Comparison of ENCODE assay signal across 11 cellular contexts in the genomic region with DNA sequence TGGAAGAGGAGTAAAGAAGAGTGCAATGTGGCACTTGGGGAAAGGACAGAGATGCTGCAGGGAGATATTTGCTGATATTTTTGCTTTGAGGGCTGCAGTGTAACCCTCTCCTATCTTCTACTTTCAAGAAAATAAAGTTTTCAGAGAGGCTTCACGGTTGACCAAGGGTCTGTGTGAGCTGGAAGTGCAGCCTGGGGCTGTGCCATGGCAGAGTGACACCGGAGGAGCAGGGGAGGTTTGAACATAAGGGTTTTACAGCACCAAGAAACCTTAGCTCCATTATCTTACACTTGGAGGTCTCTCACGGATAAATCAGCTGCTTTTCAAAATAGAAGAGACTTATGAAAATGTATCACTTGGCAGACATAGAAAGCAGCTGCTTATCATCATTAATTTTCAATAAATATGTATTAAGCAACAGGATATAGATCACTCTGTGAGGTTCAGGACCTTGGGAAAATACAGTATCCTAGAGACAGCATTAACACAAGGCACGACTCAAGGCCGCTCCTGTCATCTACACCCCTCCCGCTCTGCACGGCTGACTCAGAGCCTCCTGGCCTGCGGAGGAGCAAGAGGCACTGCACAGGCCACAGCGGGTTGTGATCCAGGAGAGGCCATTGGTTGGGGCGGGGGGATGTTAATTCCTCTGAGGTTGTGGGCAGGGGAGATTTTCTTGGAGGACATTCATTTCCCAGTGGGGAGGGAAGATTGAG.
DNase-seq lines count a peak whose midpoint lies in the region; ATAC-seq, FAIRE-seq and TF ChIP-seq lines count a peak whose summit lies in the region.
"Had no signal": no experiment of that assay in that cellular context is flagged by ENCODE, and none has a peak within 500 bp of the region (broad histone marks: within the 10 kb centered on the region; RNA-seq: fewer than 3 reads in every experiment).

No MANE protein-coding gene starts in this region.

- H4K20me1 ChIP-seq in PC-3 (ENCODE audit: low read length) (no peaks in the 10 kb centered on the region), endothelial cell of umbilical vein (replicated peaks; ENCODE audit: control insufficient read depth, extremely low read depth, insufficient read depth, low read length) (no peaks in the 10 kb centered on the region)

- dilution Hi-C loops in endothelial cell of umbilical vein (cut with MboI; ENCODE audit: extremely low pct_ligation_motif_present, low sequenced_read_pairs), result no loop called here

- H3F3A ChIP-seq in PC-3 (ENCODE audit: low read length, unreplicated experiment), result no peaks in the 10 kb centered on the region

- no peaks in the 10 kb centered on the region for H3K4me1 ChIP-seq in PC-3 (ENCODE audit: insufficient read depth, low read length)
- no peaks in the 10 kb centered on the region for H3K4me1 ChIP-seq in endothelial cell of umbilical vein (ENCODE audit: control insufficient read depth, extremely low read depth, insufficient read depth, low read length)
- H3K4me1 ChIP-seq in lung (ENCODE audit: control insufficient read depth in 2 of 2, insufficient read depth in 2 of 2, low read length in 2 of 2), result peaks cover 0 to 4% of the 10 kb centered on the region in 2 donors
- H3K4me1 ChIP-seq in upper lobe of right lung, result peaks cover 4% of the 10 kb centered on the region

- no peaks in the 10 kb centered on the region for H3K9me2 ChIP-seq in PC-3 (replicated peaks; ENCODE audit: low read length)

- ATAC-seq in PC-3, result peak; percentile 78
- ATAC-seq in lung (ENCODE audit: insufficient read depth, low FRiP score), result peak; percentile 66
- ATAC-seq in upper lobe of right lung, result peak; percentile 60
- ATAC-seq in GM18505 (IDR thresholded peaks at IDR 0.05; ENCODE audit: unreplicated experiment), result no peak

- no peak overlapping the region for H2AFZ ChIP-seq in PC-3 (ENCODE audit: low read length)
- H2AFZ ChIP-seq in endothelial cell of umbilical vein (ENCODE audit: low read depth, low read length), result no peak overlapping the region

- H3K9ac ChIP-seq in PC-3 (ENCODE audit: low read length) (no peak overlapping the region), endothelial cell of umbilical vein (replicated peaks; ENCODE audit: extremely low read depth, insufficient read depth, low read length) (no peak overlapping the region)

- WGBS in lung, 2 donors, result 77 to 81% methylated on average over 10 of the region's 10 CpGs

- H3K9me1 ChIP-seq in endothelial cell of umbilical vein (replicated peaks; ENCODE audit: control insufficient read depth, extremely low read depth, insufficient read depth, low read length), result no peaks in the 10 kb centered on the region

- H3K36me3 ChIP-seq in PC-3 (ENCODE audit: low read depth, low read length) (no peaks in the 10 kb centered on the region), endothelial cell of umbilical vein (ENCODE audit: control insufficient read depth in 2 of 2, extremely low read depth in 1 of 2, insufficient read depth in 2 of 2, low read length in 2 of 2) (no peaks in the 10 kb centered on the region), lung (ENCODE audit: control insufficient read depth in 2 of 2, insufficient read depth in 2 of 2, low read length in 2 of 2) (no peaks in the 10 kb centered on the region), upper lobe of right lung (no peaks in the 10 kb centered on the region)

- H3K4me3 ChIP-seq in PC-3 (ENCODE audit: low read length), result no peak overlapping the region
- H3K4me3 ChIP-seq in endothelial cell of umbilical vein (replicated peaks in 1 of 3; ENCODE audit: insufficient read depth in 1 of 3, low read depth in 1 of 3, low read length in 3 of 3), result no peak overlapping the region
- H3K4me3 ChIP-seq in lung, result no peak overlapping the region
- no peak overlapping the region for H3K4me3 ChIP-seq in upper lobe of right lung

- no peak for TF ChIP-seq POLR2A in endothelial cell of umbilical vein (IDR thresholded peaks at IDR 0.05; ENCODE audit: low read depth, low read length)
- no peak for TF ChIP-seq POLR2A in GM18505 (IDR thresholded peaks at IDR 0.05; ENCODE audit: borderline replicate concordance, extremely low read depth, insufficient read depth, insufficient read length)

- DNase-seq in PC-3 (peak; percentile 43), endothelial cell of umbilical vein (ENCODE audit: low read depth, low spot score) (peak; percentile 18), lung (ENCODE audit: low spot score) (no peak), upper lobe of right lung (no peak), NCI-H1694 (lab: John Stamatoyannopoulos, UW) (no peak), H4 (ENCODE audit: low spot score) (no peak)
- DNase-seq: caudate nucleus, hypothalamus, NCI-H2081, SW 1271 had no signal

- FAIRE-seq in endothelial cell of umbilical vein (lab: Jason Lieb, UNC), result no peak

- H3K79me2 ChIP-seq in PC-3 (ENCODE audit: low read length), result no peaks in the 10 kb centered on the region
- H3K79me2 ChIP-seq in endothelial cell of umbilical vein (ENCODE audit: control insufficient read depth, insufficient read depth, low read length), result no peaks in the 10 kb centered on the region

- intact Hi-C loops in PC-3 (cut with micrococcal nuclease), result no loop called here
- intact Hi-C loops in endothelial cell of umbilical vein (cut with micrococcal nuclease), result no loop called here
- intact Hi-C loops in upper lobe of right lung (cut with DNase I), result no loop called here

- POLR2A ChIA-PET in PC-3 (lab: Charles Lee; ENCODE audit: unreplicated experiment), result interaction anchor here (0.7 kb wide), 1 partner anchor 11 kb away, joined by 3 read pairs; no protein-coding TSS in a partner anchor
- POLR2A ChIA-PET in endothelial cell of umbilical vein (lab: Charles Lee), result no interaction called here

- BruUV-seq in PC-3 (replicated peaks; lab: Mats Ljungman, UMichigan) (no TSS peak), endothelial cell of umbilical vein (replicated peaks; lab: Mats Ljungman, UMichigan) (no TSS peak)

- CTCF ChIA-PET in PC-3 (lab: Charles Lee) (no interaction called here), endothelial cell of umbilical vein (lab: Charles Lee) (no interaction called here)

- H3K4me2 ChIP-seq in PC-3 (ENCODE audit: low read length) (no peak overlapping the region), endothelial cell of umbilical vein (ENCODE audit: insufficient read depth, low read length) (no peak overlapping the region)

- TF ChIP-seq CTCF in PC-3 (conservative IDR thresholded peaks at IDR 0.05; ENCODE audit: low read depth, low read length), result no peak
- TF ChIP-seq CTCF in endothelial cell of umbilical vein (IDR thresholded peaks at IDR 0.05; ENCODE audit: extremely low read depth in 1 of 2, insufficient read depth in 1 of 2, low read depth in 1 of 2, low read length in 2 of 2), result no peak
- no peak for TF ChIP-seq CTCF in lung (IDR thresholded peaks at IDR 0.05; ENCODE audit: control extremely low read depth, extremely low read depth)
- TF ChIP-seq CTCF in upper lobe of right lung (IDR thresholded peaks at IDR 0.05), result no peak

- H3K27ac ChIP-seq in PC-3 (ENCODE audit: low read length) (no peak overlapping the region), endothelial cell of umbilical vein (ENCODE audit: insufficient read depth, low read depth, low read length) (no peak overlapping the region), lung (ENCODE audit: low read depth in 1 of 2, low read length in 1 of 2) (peak overlapping the region in 1 of 2 donors; percentile 13), upper lobe of right lung (peak overlapping the region; percentile 48)

- no peaks in the 10 kb centered on the region for H3K27me3 ChIP-seq in PC-3 (ENCODE audit: low read length)
- H3K27me3 ChIP-seq in endothelial cell of umbilical vein (ENCODE audit: control insufficient read depth in 2 of 2, insufficient read depth in 2 of 2, low read length in 2 of 2), result peaks cover 0 to 4% of the 10 kb centered on the region in 2 experiments
- no peaks in the 10 kb centered on the region for H3K27me3 ChIP-seq in lung (ENCODE audit: control insufficient read depth, insufficient read depth)
- no peaks in the 10 kb centered on the region for H3K27me3 ChIP-seq in upper lobe of right lung

- H3K9me3 ChIP-seq in PC-3 (ENCODE audit: low read length) (no peaks in the 10 kb centered on the region), endothelial cell of umbilical vein (replicated peaks; ENCODE audit: control insufficient read depth, insufficient read depth, low read length) (no peaks in the 10 kb centered on the region), lung (ENCODE audit: control insufficient read depth in 2 of 2, insufficient read depth in 1 of 2, low read length in 1 of 2) (no peaks in the 10 kb centered on the region), upper lobe of right lung (no peaks in the 10 kb centered on the region)

TF ChIP-seq in endothelial cell of umbilical vein, 7 proteins besides CTCF, POLR2A, EP300 and RAD21:
- TF ChIP-seq POLR2AphosphoS5 (IDR thresholded peaks at IDR 0.05; ENCODE audit: insufficient read depth, low read depth, low read length) (no peak), GATA2 (IDR thresholded peaks at IDR 0.05; ENCODE audit: insufficient read depth, insufficient read length, low read depth, low read length) (no peak), MYC (IDR thresholded peaks at IDR 0.05; ENCODE audit: low read depth, low read length) (no peak)
TF ChIP-seq in endothelial cell of umbilical vein: peak in this region for 0.

Comparison
In these comparisons a context has a peak if more than half of its experiments do, and no peak if none do; other contexts are left out.
1. DNase-seq: peak in PC-3 (single experiment) and endothelial cell of umbilical vein (single experiment); none in lung (single experiment), upper lobe of right lung (single experiment), NCI-H1694 (single experiment) and H4 (single experiment).